8 cellular contexts compared by ENCODE assay signal in the genomic region with DNA sequence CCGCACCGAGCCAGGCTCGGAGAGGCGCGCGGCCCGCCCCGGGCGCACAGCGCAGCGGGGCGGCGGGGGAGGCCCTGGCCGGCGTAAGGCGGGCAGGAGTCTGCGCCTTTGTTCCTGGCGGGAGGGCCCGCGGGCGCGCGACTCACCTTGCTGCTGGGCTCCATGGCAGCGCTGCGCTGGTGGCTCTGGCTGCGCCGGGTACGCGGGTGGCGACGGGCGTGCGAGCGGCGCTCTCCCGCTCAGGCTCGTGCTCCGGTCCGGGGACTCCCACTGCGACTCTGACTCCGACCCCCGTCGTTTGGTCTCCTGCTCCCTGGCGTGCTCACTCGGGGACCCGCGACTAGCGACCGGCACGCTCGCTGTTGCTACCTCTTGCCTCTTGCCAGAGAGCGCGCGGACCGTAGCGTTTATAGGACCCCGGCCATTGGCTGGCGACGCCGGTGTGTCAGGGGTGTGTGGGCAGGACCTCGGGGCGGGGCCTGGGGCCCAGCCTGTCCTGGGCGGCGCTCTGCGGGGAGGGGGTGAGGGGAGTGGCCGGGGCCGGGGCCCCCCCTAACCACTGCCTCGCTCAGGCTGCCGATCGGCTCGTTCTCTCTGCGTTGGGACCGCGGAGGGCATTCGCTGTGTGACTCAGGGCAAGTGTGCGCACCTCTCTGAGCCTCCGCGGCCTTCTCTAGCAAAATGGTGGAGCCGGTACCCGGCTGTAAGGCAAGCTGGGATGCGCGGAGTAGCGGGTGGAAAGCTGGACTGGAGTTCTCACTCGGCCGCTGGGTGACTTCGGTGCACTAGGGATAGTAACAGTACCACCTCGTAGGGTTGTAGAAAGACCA. TPM values are rescaled to one million over a fixed set of nuclear protein-coding genes. Genes with fewer than 3 reads are reported as not detected.
A peak's percentile ranks its signal among the peaks of the same experiment; 100 is the strongest.
DNase-seq lines count a peak whose midpoint lies in the region; ATAC-seq and TF ChIP-seq lines count a peak whose summit lies in the region.

A gene (minus strand): TSS at position 381 of the 830 bp plus-strand sequence. CDS start 217 bp downstream, at position 164.

- H3K27ac ChIP-seq in BLaER1 (peak within 1 kb of the TSS; percentile 95), liver (ENCODE audit: low read depth in 1 of 2, low read length in 2 of 2) (peak within 1 kb of the TSS; percentile 68 to 71)

- H3K4me1 ChIP-seq in BLaER1 (peaks cover 63% of the 10 kb centered on the region), liver (ENCODE audit: control insufficient read depth in 4 of 4, insufficient read depth in 4 of 4, low read length in 3 of 4) (peaks cover 0 to 18% (median 6%) of the 10 kb centered on the region in 4 donors)

- H3K9ac ChIP-seq in BLaER1 (peak within 1 kb of the TSS; percentile 93), liver (ENCODE audit: low read depth in 1 of 2, low read length in 2 of 2) (peak within 1 kb of the TSS; percentile 3 to 39)

- H3K27me3 ChIP-seq in BLaER1: no peaks in the 10 kb centered on the region
- H3K27me3 ChIP-seq in liver (ENCODE audit: control insufficient read depth in 4 of 4, insufficient read depth in 4 of 4, low read length in 3 of 4): peaks cover 0 to 3% (median 0%) of the 10 kb centered on the region in 4 donors

- H4K20me1 ChIP-seq in BLaER1: peaks cover 49% of the 10 kb centered on the region

- DNase-seq in NCI-H526 (lab: John Stamatoyannopoulos, UW) (peak; percentile 91 to 98), dermis blood vessel endothelial cell (peak; percentile 95)
- DNase-seq in activated CD4-positive, alpha-beta T cell treated with anti-CD3 and anti-CD28 coated beads, Interleukin-2, amount 50 U/mL, for 1 hour: peak; percentile 96
- DNase-seq in stimulated activated CD4-positive, alpha-beta T cell treated with anti-CD3 and anti-CD28 coated beads, Interleukin-4, amount 100 ng/mL, for 1 hour: peak; percentile 97

- no peak for TF ChIP-seq CTCF in liver (IDR thresholded peaks at IDR 0.05; ENCODE audit: low read depth, low read length, missing input control)

- no peaks in the 10 kb centered on the region for H3K9me3 ChIP-seq in BLaER1
- no peaks in the 10 kb centered on the region for H3K9me3 ChIP-seq in liver (ENCODE audit: control insufficient read depth in 4 of 4, low read length in 3 of 4)

- ATAC-seq in GM19328 (IDR thresholded peaks at IDR 0.05; ENCODE audit: unreplicated experiment) (peak; percentile 72), HG03469 (IDR thresholded peaks at IDR 0.05; ENCODE audit: unreplicated experiment) (peak; percentile 58)

- H3K36me3 ChIP-seq in BLaER1 (peaks cover 19% of the 10 kb centered on the region), liver (ENCODE audit: control insufficient read depth in 4 of 4, insufficient read depth in 3 of 4, low read depth in 1 of 4, low read length in 3 of 4) (no peaks in the 10 kb centered on the region)

- TF ChIP-seq RAD21 in liver (IDR thresholded peaks at IDR 0.05): no peak

- H3K4me2 ChIP-seq in BLaER1: peak within 1 kb of the TSS; percentile 98

- 1% methylated on average over 87 of the region's 87 CpGs for WGBS in liver

- H3K4me3 ChIP-seq in BLaER1 (peak within 1 kb of the TSS; percentile 98), liver (ENCODE audit: low read depth in 1 of 3, low read length in 3 of 3) (peak within 1 kb of the TSS; percentile 76 to 79 (median 77))

TF ChIP-seq in liver, 16 proteins besides CTCF, POLR2A, EP300 and RAD21:
- TF ChIP-seq YY1 (IDR thresholded peaks at IDR 0.05) (peak; percentile 56), EGR1 (IDR thresholded peaks at IDR 0.05; ENCODE audit: low read depth in 2 of 2) (no peak)

RNA-seq across cellular contexts. Expression of the gene that starts here (rescaled TPM):
- 28.6 and 38.3 TPM in 2 replicates for total RNA-seq in dermis blood vessel endothelial cell
- total RNA-seq in liver: 100 to 1,000 TPM in 1 of 2 donors, 1 to 10 TPM in 1; 3.4 to 675 TPM
- polyA plus RNA-seq in liver: 1 to 10 TPM; 1.1 to 2.5 TPM

Comparison
In these comparisons a context has a peak if more than half of its experiments do, and no peak if none do; other contexts are left out.
1. Peak in every context shown above with its lines: DNase-seq, ATAC-seq, H3K4me3 ChIP-seq and H3K27ac ChIP-seq.